In the genomic region with DNA sequence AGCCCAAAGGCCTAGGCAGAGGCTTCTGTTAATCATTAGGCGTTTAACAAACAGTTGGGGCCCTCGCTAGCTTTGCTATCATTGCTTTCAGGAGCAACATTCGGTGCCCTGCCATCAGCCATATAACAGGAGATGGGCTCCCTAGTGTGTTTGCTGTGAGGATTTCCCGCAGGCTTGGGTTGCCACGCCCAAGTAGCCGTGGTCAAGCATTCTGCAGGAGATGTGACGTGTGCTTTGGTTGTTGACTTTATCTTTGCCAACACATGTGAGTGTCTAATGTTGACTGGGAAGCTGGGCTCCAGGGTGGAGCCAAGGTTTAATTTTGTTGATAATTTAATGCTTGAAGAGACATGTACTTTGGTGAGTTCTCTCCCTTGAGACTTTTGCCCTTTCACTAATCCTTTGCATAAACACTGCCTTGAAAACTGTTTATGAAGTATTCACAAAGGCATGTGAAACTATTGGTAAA, we compare ENCODE assay signal across 17 cellular contexts.
DNase-seq lines count a peak whose midpoint lies in the region; ATAC-seq and TF ChIP-seq lines count a peak whose summit lies in the region.
"Had no signal": no experiment of that assay in that cellular context is flagged by ENCODE, and none has a peak within 500 bp of the region (broad histone marks: within the 10 kb centered on the region; RNA-seq: fewer than 3 reads in every experiment).

No MANE protein-coding gene starts in this region.

- no peak overlapping the region for H3K4me3 Mint-ChIP-seq in natural killer cell treated with Interleukin-12 subunit alpha and Interleukin-12 subunit beta and Interleukin-15 and Interleukin-18, amount 100 ng/mL, for 72 hours
- H3K4me3 Mint-ChIP-seq: endodermal cell had no signal

- no peaks in the 10 kb centered on the region for H3K36me3 Mint-ChIP-seq in natural killer cell treated with Interleukin-12 subunit alpha and Interleukin-12 subunit beta and Interleukin-15 and Interleukin-18, amount 100 ng/mL, for 72 hours

- peaks cover 10% of the 10 kb centered on the region for H3K9me3 Mint-ChIP-seq in natural killer cell treated with Interleukin-12 subunit alpha and Interleukin-12 subunit beta and Interleukin-15 and Interleukin-18, amount 100 ng/mL, for 72 hours

- CTCF ChIA-PET in GM10248 (lab: Yijun Ruan, JAX): interaction anchor here (1.1 kb wide), 1 partner anchor 40 kb away, joined by 3 read pairs; no protein-coding TSS in a partner anchor

- no peak overlapping the region for H3K4me3 ChIP-seq in HFF-Myc (replicated peaks; ENCODE audit: low read depth, low read length)
- H3K4me3 ChIP-seq: gastroesophageal sphincter, pancreas had no signal

- POLR2A ChIA-PET in GM10248 (lab: Yijun Ruan, JAX): no interaction called here

- H3K4me1 Mint-ChIP-seq in natural killer cell treated with Interleukin-12 subunit alpha and Interleukin-12 subunit beta and Interleukin-15 and Interleukin-18, amount 100 ng/mL, for 72 hours (ENCODE audit: low read depth in 2 of 2): no peaks in the 10 kb centered on the region

- H3K27ac Mint-ChIP-seq in natural killer cell treated with Interleukin-12 subunit alpha and Interleukin-12 subunit beta and Interleukin-15 and Interleukin-18, amount 100 ng/mL, for 72 hours: no peak overlapping the region
- H3K27ac Mint-ChIP-seq: endodermal cell had no signal

- ATAC-seq in natural killer cell treated with Interleukin-12 subunit alpha and Interleukin-12 subunit beta and Interleukin-15 and Interleukin-18, amount 100 ng/mL, for 72 hours: no peak
- no peak for ATAC-seq in GM21360 (IDR thresholded peaks at IDR 0.05; ENCODE audit: unreplicated experiment)
- ATAC-seq: gastroesophageal sphincter, pancreas had no signal

- TF ChIP-seq CTCF in HFF-Myc (IDR thresholded peaks at IDR 0.05; ENCODE audit: low read depth, low read length, missing control alignments): no peak
- TF ChIP-seq CTCF in GM10248 (IDR thresholded peaks at IDR 0.05; ENCODE audit: control extremely low read depth, extremely low read depth, low read depth, missing control alignments): no peak

- H3K27me3 Mint-ChIP-seq in natural killer cell treated with Interleukin-12 subunit alpha and Interleukin-12 subunit beta and Interleukin-15 and Interleukin-18, amount 100 ng/mL, for 72 hours: peaks cover 0 to 10% of the 10 kb centered on the region in 2 donors

- DNase-seq in AG20443 (ENCODE audit: low spot score) (peak; percentile 47), HFF-Myc (ENCODE audit: extremely low read depth, low read depth) (peak; percentile 4), OCI-M2 (lab: John Stamatoyannopoulos, UW; ENCODE audit: unreplicated experiment) (peak; percentile 47), inferior parietal cortex (ENCODE audit: extremely low spot score) (peak; percentile 8), NCI-H1092 (lab: John Stamatoyannopoulos, UW) (no peak), GM10248 (ENCODE audit: extremely low spot score) (no peak)
- no peak for DNase-seq in natural killer cell treated with Interleukin-12 subunit alpha and Interleukin-12 subunit beta and Interleukin-15 and Interleukin-18, amount 100 ng/mL, for 72 hours (ENCODE audit: low spot score)
- DNase-seq: activated CD4-positive, alpha-beta T cell treated with anti-CD3 and anti-CD28 coated beads for 4 hours; activated T-cell treated with anti-CD3 and anti-CD28 coated beads, Interleukin-2, amount 50 U/mL, for 1 hour; central memory CD4-positive, alpha-beta T cell; endodermal cell; NCI-H1417; NCI-H524; pancreas; stimulated activated CD4-positive, alpha-beta T cell treated with anti-CD3 and anti-CD28 coated beads, Interleukin-12 subunit alpha, Interleukin-12 subunit beta, amount 100 ng/mL, for 4 hours had no signal

Comparison
In these comparisons a context has a peak if more than half of its experiments do, and no peak if none do; other contexts are left out.
1. DNase-seq: peak in AG20443 (single experiment), HFF-Myc (single experiment), OCI-M2 (single experiment) and inferior parietal cortex (single experiment); none in natural killer cell treated with Interleukin-12 subunit alpha and Interleukin-12 subunit beta and Interleukin-15 and Interleukin-18, amount 100 ng/mL, for 72 hours (single experiment), NCI-H1092 (single experiment) and GM10248 (single experiment).